In genomic region chr10:31838065-31838464, GRCh38 we compare ENCODE assay signal across 19 cellular contexts.
"Had no signal": no experiment of that assay in that cellular context is flagged by ENCODE, and none has a peak within 500 bp of the region (broad histone marks: within the 10 kb centered on the region; RNA-seq: fewer than 3 reads in every experiment).

No MANE protein-coding gene starts in this region.

- H3K27me3 ChIP-seq: heart right ventricle, pancreas, thyroid gland had no signal

- H3K4me3 ChIP-seq: heart right ventricle, lung, pancreas, thyroid gland had no signal

- FAIRE-seq: colon, frontal cortex, pancreas had no signal

- DNase-seq: activated CD4-positive, alpha-beta memory T cell treated with anti-CD3 and anti-CD28 coated beads for 36 hours; activated CD4-positive, alpha-beta T cell treated with anti-CD3 and anti-CD28 coated beads for 36 hours; activated CD8-positive, alpha-beta memory T cell treated with anti-CD3 and anti-CD28 coated beads, Interleukin-2, amount 10 ng/mL, durations not matched to agents 7 days and 5 days; activated naive CD4-positive, alpha-beta T cell treated with anti-CD3 and anti-CD28 coated beads, Interleukin-2, amount 50 U/mL, for 16 hours; activated T-cell treated with anti-CD3 and anti-CD28 coated beads, Interleukin-2, amount 50 U/mL, for 1 hour; caudate nucleus; heart right ventricle; left cardiac atrium; naive B cell; pancreas; stimulated activated CD4-positive, alpha-beta T cell treated with anti-CD3 and anti-CD28 coated beads, Interleukin-12 subunit alpha, Interleukin-12 subunit beta, amount 100 ng/mL, for 4 hours; stimulated activated CD4-positive, alpha-beta T cell treated with anti-CD3 and anti-CD28 coated beads, Interleukin-2, amount 100 ng/mL, for 24 hours; T-helper 1 cell; thyroid gland; WERI-Rb-1 had no signal

- H3K27me3 Mint-ChIP-seq: activated CD4-positive, alpha-beta memory T cell treated with anti-CD3 and anti-CD28 coated beads for 36 hours; activated CD4-positive, alpha-beta T cell treated with anti-CD3 and anti-CD28 coated beads for 36 hours; activated CD8-positive, alpha-beta memory T cell treated with anti-CD3 and anti-CD28 coated beads, Interleukin-2, amount 10 ng/mL, durations not matched to agents 7 days and 5 days; naive B cell had no signal

- H3K9me3 ChIP-seq: heart right ventricle, pancreas, thyroid gland had no signal

- H3K4me1 Mint-ChIP-seq: stimulated activated effector memory CD8-positive, alpha-beta T cell treated with anti-CD3 and anti-CD28 coated beads, Interleukin-12 subunit alpha, Interleukin-12 subunit beta, amount 100 ng/mL, for 72 hours had no signal

- H3K36me3 Mint-ChIP-seq: activated CD8-positive, alpha-beta memory T cell treated with anti-CD3 and anti-CD28 coated beads, Interleukin-2, amount 10 ng/mL, durations not matched to agents 7 days and 5 days; naive B cell; stimulated activated effector memory CD8-positive, alpha-beta T cell treated with anti-CD3 and anti-CD28 coated beads, Interleukin-12 subunit alpha, Interleukin-12 subunit beta, amount 100 ng/mL, for 72 hours had no signal

- ATAC-seq: activated CD4-positive, alpha-beta T cell treated with anti-CD3 and anti-CD28 coated beads for 36 hours; activated CD8-positive, alpha-beta memory T cell treated with anti-CD3 and anti-CD28 coated beads, Interleukin-2, amount 10 ng/mL, durations not matched to agents 7 days and 5 days; heart right ventricle; left cardiac atrium; stimulated activated effector memory CD8-positive, alpha-beta T cell treated with anti-CD3 and anti-CD28 coated beads, Interleukin-12 subunit alpha, Interleukin-12 subunit beta, amount 100 ng/mL, for 72 hours had no signal

- H3K36me3 ChIP-seq: pancreas, thyroid gland, WERI-Rb-1 had no signal

- H3K4me1 ChIP-seq: thyroid gland had no signal

- H3K27ac Mint-ChIP-seq: activated CD4-positive, alpha-beta memory T cell treated with anti-CD3 and anti-CD28 coated beads for 36 hours; activated CD4-positive, alpha-beta T cell treated with anti-CD3 and anti-CD28 coated beads for 36 hours; activated CD8-positive, alpha-beta memory T cell treated with anti-CD3 and anti-CD28 coated beads, Interleukin-2, amount 10 ng/mL, durations not matched to agents 7 days and 5 days; stimulated activated effector memory CD8-positive, alpha-beta T cell treated with anti-CD3 and anti-CD28 coated beads, Interleukin-12 subunit alpha, Interleukin-12 subunit beta, amount 100 ng/mL, for 72 hours had no signal

- H3K27ac ChIP-seq: heart right ventricle, pancreas, thyroid gland, WERI-Rb-1 had no signal

- H3K4me3 Mint-ChIP-seq: activated CD4-positive, alpha-beta memory T cell treated with anti-CD3 and anti-CD28 coated beads for 36 hours; activated CD4-positive, alpha-beta T cell treated with anti-CD3 and anti-CD28 coated beads for 36 hours; activated CD8-positive, alpha-beta memory T cell treated with anti-CD3 and anti-CD28 coated beads, Interleukin-2, amount 10 ng/mL, durations not matched to agents 7 days and 5 days; naive B cell; stimulated activated effector memory CD8-positive, alpha-beta T cell treated with anti-CD3 and anti-CD28 coated beads, Interleukin-12 subunit alpha, Interleukin-12 subunit beta, amount 100 ng/mL, for 72 hours had no signal

- H3K9me3 Mint-ChIP-seq: activated CD4-positive, alpha-beta memory T cell treated with anti-CD3 and anti-CD28 coated beads for 36 hours; naive B cell; stimulated activated effector memory CD8-positive, alpha-beta T cell treated with anti-CD3 and anti-CD28 coated beads, Interleukin-12 subunit alpha, Interleukin-12 subunit beta, amount 100 ng/mL, for 72 hours had no signal
